ENCODE assay signal across 8 cellular contexts in genomic region chr2:54704688-54705605, GRCh38. TPM values are rescaled to one million over a fixed set of nuclear protein-coding genes. Genes with fewer than 3 reads are reported as not detected.
DNase-seq lines count a peak whose midpoint lies in the region; ATAC-seq and TF ChIP-seq lines count a peak whose summit lies in the region.

No MANE protein-coding gene starts in this region.

- peak; percentile 54 for TF ChIP-seq CTCF in GM10248 (IDR thresholded peaks at IDR 0.05; ENCODE audit: control extremely low read depth, extremely low read depth, low read depth, missing control alignments)
- peak; percentile 57 to 73 (median 70) for TF ChIP-seq CTCF in right lobe of liver (IDR thresholded peaks at IDR 0.05)

- H3K9me3 ChIP-seq in right lobe of liver, result no peaks in the 10 kb centered on the region

- H3K27me3 ChIP-seq in right lobe of liver, result no peaks in the 10 kb centered on the region

- CTCF ChIA-PET in GM10248 (lab: Yijun Ruan, JAX), result interaction anchor here (0.7 to 7.0 kb wide), 56 partner anchors 9 to 885 kb away, joined by 3 to 113 read pairs (median 4); partner anchors contain the start of genes ACYP2 and EML6

- H3K27ac ChIP-seq in right lobe of liver, result no peak overlapping the region

- DNase-seq in GM10248 (ENCODE audit: extremely low spot score) (peak; percentile 46), NCI-H748 treated with DMSO at 0.1 percent for 48 hours (lab: John Stamatoyannopoulos, UW) (peak; percentile 48), cerebellar cortex (ENCODE audit: low spot score) (peak; percentile 85), right lobe of liver (no peak), KG1 (lab: John Stamatoyannopoulos, UW) (no peak)
- no peak for DNase-seq in stimulated activated CD4-positive, alpha-beta T cell treated with anti-CD3 and anti-CD28 coated beads, Interleukin-4, amount 100 ng/mL, for 24 hours

- no peak for TF ChIP-seq POLR2A in right lobe of liver (IDR thresholded peaks at IDR 0.05)

- intact Hi-C loops in right lobe of liver (cut with DNase I), result no loop called here

- no peak overlapping the region for H3K4me3 ChIP-seq in right lobe of liver

- peaks cover 0 to 7% (median 0%) of the 10 kb centered on the region in 4 donors for H3K4me1 ChIP-seq in right lobe of liver

- H3K36me3 ChIP-seq in right lobe of liver, result no peaks in the 10 kb centered on the region

- ATAC-seq in HG03060 (IDR thresholded peaks at IDR 0.05; ENCODE audit: low read depth, unreplicated experiment), result peak; percentile 69
- ATAC-seq in right lobe of liver, result peak; percentile 56 to 63 (median 59)
- ATAC-seq in GM21515 (IDR thresholded peaks at IDR 0.05; ENCODE audit: unreplicated experiment), result no peak

- 0% methylated on average over 3 of the region's 3 CpGs for WGBS in right lobe of liver (ENCODE audit: insufficient coverage, low coverage, low lambda C conversion rate, missing lambda C conversion rate)

- POLR2A ChIA-PET in GM10248 (lab: Yijun Ruan, JAX), result no interaction called here

RNA-seq across cellular contexts. Expression of gene EML6, which starts 18.5 kb away (rescaled TPM):
- total RNA-seq in right lobe of liver, result 1 to 10 TPM in 4 of 6 experiments, under 1 TPM in 2; 0.82 to 2.5 (median 1.5) TPM

Comparison
In these comparisons a context has a peak if more than half of its experiments do, and no peak if none do; other contexts are left out.
1. DNase-seq: peak in GM10248 (single experiment), NCI-H748 treated with DMSO at 0.1 percent for 48 hours (single experiment) and cerebellar cortex (single experiment); none in right lobe of liver (0 of 3), KG1 (single experiment) and stimulated activated CD4-positive, alpha-beta T cell treated with anti-CD3 and anti-CD28 coated beads, Interleukin-4, amount 100 ng/mL, for 24 hours (single experiment).